14 cellular contexts compared by ENCODE assay signal in the genomic region with DNA sequence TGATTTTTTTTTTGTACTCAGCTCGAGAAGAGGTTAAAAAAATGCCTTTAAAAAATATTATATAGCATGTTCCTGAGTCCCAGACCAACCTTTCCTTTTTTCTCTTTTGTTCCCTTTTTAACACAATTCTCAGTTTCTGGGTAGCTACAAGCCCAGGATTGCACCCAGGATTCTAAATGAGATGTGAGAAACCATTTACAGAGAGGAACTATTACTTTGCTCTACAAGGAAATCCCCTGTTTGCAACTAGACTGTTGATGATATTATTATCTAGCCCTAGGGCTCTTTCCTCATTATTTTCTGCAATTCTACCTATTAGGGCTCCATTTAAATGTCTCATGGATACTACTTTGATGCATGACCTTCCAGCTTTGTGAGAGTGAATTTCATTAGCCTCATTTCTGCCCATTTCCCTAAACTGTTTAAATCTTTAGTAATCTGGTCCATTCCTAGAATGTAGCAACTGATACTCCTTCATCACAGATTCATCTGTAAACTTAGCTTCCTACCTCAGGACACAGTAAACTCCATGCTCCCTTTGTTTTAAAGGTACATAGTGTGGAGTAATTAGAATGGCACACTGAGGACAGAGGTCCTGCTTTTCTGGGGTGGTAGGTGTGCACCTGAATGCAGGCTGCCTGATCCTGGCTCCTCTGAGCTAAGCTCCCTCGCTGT. TPM values are rescaled to one million over a fixed set of nuclear protein-coding genes. Genes with fewer than 3 reads are reported as not detected.
DNase-seq lines count a peak whose midpoint lies in the region; ATAC-seq and TF ChIP-seq lines count a peak whose summit lies in the region.
"Had no signal": no experiment of that assay in that cellular context is flagged by ENCODE, and none has a peak within 500 bp of the region (broad histone marks: within the 10 kb centered on the region; RNA-seq: fewer than 3 reads in every experiment).

No MANE protein-coding gene starts in this region.

- no peaks in the 10 kb centered on the region for H3K36me3 Mint-ChIP-seq in activated CD8-positive, alpha-beta memory T cell treated with anti-CD3 and anti-CD28 coated beads, Interleukin-2, amount 10 ng/mL, durations not matched to agents 7 days and 5 days
- no peaks in the 10 kb centered on the region for H3K36me3 Mint-ChIP-seq in activated T-helper 1 cell treated with anti-CD3 and anti-CD28 coated beads, Interleukin-12 subunit alpha, Interleukin-12 subunit beta, Interleukin-2, Interleukin-4 antibody, amounts not matched to agents 30 ng/mL and 10 ng/mL and 1 ng/mL, durations not matched to agents 14 hours and 24 hours and 36 hours (ENCODE audit: low read depth)
- no peaks in the 10 kb centered on the region for H3K36me3 Mint-ChIP-seq in stimulated activated memory B cell treated with anti-CD40 and anti-IgM and Interleukin-4, amounts not matched to agents 10 μg/mL and 1 μg/mL and 100 μg/mL, for 72 hours
- H3K36me3 Mint-ChIP-seq: WTC11 had no signal

- no peaks in the 10 kb centered on the region for H3K9me3 Mint-ChIP-seq in activated CD8-positive, alpha-beta memory T cell treated with anti-CD3 and anti-CD28 coated beads, Interleukin-2, amount 10 ng/mL, durations not matched to agents 7 days and 5 days (ENCODE audit: low read depth)
- H3K9me3 Mint-ChIP-seq in activated T-helper 1 cell treated with anti-CD3 and anti-CD28 coated beads, Interleukin-12 subunit alpha, Interleukin-12 subunit beta, Interleukin-2, Interleukin-4 antibody, amounts not matched to agents 30 ng/mL and 10 ng/mL and 1 ng/mL, durations not matched to agents 14 hours and 24 hours and 36 hours = no peaks in the 10 kb centered on the region
- no peaks in the 10 kb centered on the region for H3K9me3 Mint-ChIP-seq in stimulated activated memory B cell treated with anti-CD40 and anti-IgM and Interleukin-4, amounts not matched to agents 10 μg/mL and 1 μg/mL and 100 μg/mL, for 72 hours
- H3K9me3 Mint-ChIP-seq: WTC11 had no signal

- H3K36me3 ChIP-seq in aorta (ENCODE audit: control insufficient read depth in 1 of 2, insufficient read depth in 2 of 2, low read length in 1 of 2) = no peaks in the 10 kb centered on the region

- no peaks in the 10 kb centered on the region for H3K9me3 ChIP-seq in aorta (ENCODE audit: control insufficient read depth, low read length)

- no peak overlapping the region for H3K4me3 ChIP-seq in aorta (ENCODE audit: low read length in 2 of 2)

- intact Hi-C loops in activated T-helper 1 cell treated with anti-CD3 and anti-CD28 coated beads, Interleukin-12 subunit alpha, Interleukin-12 subunit beta, Interleukin-2, Interleukin-4 antibody, amounts not matched to agents 30 ng/mL and 10 ng/mL and 1 ng/mL, durations not matched to agents 14 hours and 24 hours and 36 hours (cut with micrococcal nuclease) = loop anchor here (1.0 to 10.0 kb wide), 8 partner anchors 26 to 2003 kb away; a partner anchor contains a TSS
- intact Hi-C loops in posterior vena cava (cut with DNase I) = loop anchor here (5.0 to 10.0 kb wide), 2 partner anchors 175 to 177 kb away; no protein-coding TSS in a partner anchor
- intact Hi-C loops in aorta (cut with DNase I) = loop anchor here (10.0 kb wide), 2 partner anchors 207 to 487 kb away; a partner anchor contains a TSS

- H3K27ac Mint-ChIP-seq in activated CD8-positive, alpha-beta memory T cell treated with anti-CD3 and anti-CD28 coated beads, Interleukin-2, amount 10 ng/mL, durations not matched to agents 7 days and 5 days = peak overlapping the region; percentile 80
- peak overlapping the region; percentile 42 for H3K27ac Mint-ChIP-seq in activated T-helper 1 cell treated with anti-CD3 and anti-CD28 coated beads, Interleukin-12 subunit alpha, Interleukin-12 subunit beta, Interleukin-2, Interleukin-4 antibody, amounts not matched to agents 30 ng/mL and 10 ng/mL and 1 ng/mL, durations not matched to agents 14 hours and 24 hours and 36 hours
- H3K27ac Mint-ChIP-seq in stimulated activated memory B cell treated with anti-CD40 and anti-IgM and Interleukin-4, amounts not matched to agents 10 μg/mL and 1 μg/mL and 100 μg/mL, for 72 hours = peak overlapping the region; percentile 28
- H3K27ac Mint-ChIP-seq: WTC11 had no signal

- WGBS in aorta, 2 donors = 85 to 91% methylated on average over 2 of the region's 2 CpGs

- no peak for DNase-seq in activated CD8-positive, alpha-beta memory T cell treated with anti-CD3 and anti-CD28 coated beads, Interleukin-2, amount 10 ng/mL, durations not matched to agents 7 days and 5 days
- DNase-seq in activated CD8-positive, alpha-beta memory T cell treated with anti-CD3 and anti-CD28 coated beads, Interleukin-2, amount 50 U/mL, for 4 hours = no peak
- DNase-seq in activated T-helper 1 cell treated with anti-CD3 and anti-CD28 coated beads, Interleukin-12 subunit alpha, Interleukin-12 subunit beta, Interleukin-2, Interleukin-4 antibody, amounts not matched to agents 30 ng/mL and 10 ng/mL and 1 ng/mL, durations not matched to agents 14 hours and 24 hours and 36 hours (ENCODE audit: low spot score) = no peak
- DNase-seq in posterior vena cava (ENCODE audit: low spot score) (no peak), aorta (no peak), erythroblast (lab: John Stamatoyannopoulos, UW) (no peak)
- DNase-seq: caudate nucleus, IMR-90, NCI-H187, NCI-H526, SHP77 had no signal

- H3K4me1 ChIP-seq in aorta (ENCODE audit: control insufficient read depth in 1 of 2, insufficient read depth in 2 of 2, low read length in 2 of 2) = no peaks in the 10 kb centered on the region

- CTCF ChIA-PET in activated CD8-positive, alpha-beta memory T cell treated with anti-CD3 and anti-CD28 coated beads, Interleukin-2, amount 10 ng/mL, durations not matched to agents 7 days and 5 days (lab: Charles Lee) = interaction anchor here (1.0 to 2.7 kb wide), 6 partner anchors 24 to 175 kb away, joined by 4 to 15 read pairs (median 6); a partner anchor contains a TSS

- H3K27me3 ChIP-seq in aorta (ENCODE audit: control insufficient read depth in 1 of 2, insufficient read depth in 2 of 2, low read length in 1 of 2) = no peaks in the 10 kb centered on the region

- H3K27ac ChIP-seq in aorta (ENCODE audit: low read depth in 1 of 2, low read length in 2 of 2) = no peak overlapping the region

- peak overlapping the region; percentile 44 for H3K4me3 Mint-ChIP-seq in activated CD8-positive, alpha-beta memory T cell treated with anti-CD3 and anti-CD28 coated beads, Interleukin-2, amount 10 ng/mL, durations not matched to agents 7 days and 5 days
- H3K4me3 Mint-ChIP-seq in activated T-helper 1 cell treated with anti-CD3 and anti-CD28 coated beads, Interleukin-12 subunit alpha, Interleukin-12 subunit beta, Interleukin-2, Interleukin-4 antibody, amounts not matched to agents 30 ng/mL and 10 ng/mL and 1 ng/mL, durations not matched to agents 14 hours and 24 hours and 36 hours = peak overlapping the region; percentile 32
- peak overlapping the region; percentile 45 for H3K4me3 Mint-ChIP-seq in stimulated activated memory B cell treated with anti-CD40 and anti-IgM and Interleukin-4, amounts not matched to agents 10 μg/mL and 1 μg/mL and 100 μg/mL, for 72 hours
- H3K4me3 Mint-ChIP-seq: WTC11 had no signal

- peaks cover 47% of the 10 kb centered on the region for H3K4me1 Mint-ChIP-seq in activated CD8-positive, alpha-beta memory T cell treated with anti-CD3 and anti-CD28 coated beads, Interleukin-2, amount 10 ng/mL, durations not matched to agents 7 days and 5 days
- peaks cover 45% of the 10 kb centered on the region for H3K4me1 Mint-ChIP-seq in activated T-helper 1 cell treated with anti-CD3 and anti-CD28 coated beads, Interleukin-12 subunit alpha, Interleukin-12 subunit beta, Interleukin-2, Interleukin-4 antibody, amounts not matched to agents 30 ng/mL and 10 ng/mL and 1 ng/mL, durations not matched to agents 14 hours and 24 hours and 36 hours (ENCODE audit: low read depth)
- H3K4me1 Mint-ChIP-seq in stimulated activated memory B cell treated with anti-CD40 and anti-IgM and Interleukin-4, amounts not matched to agents 10 μg/mL and 1 μg/mL and 100 μg/mL, for 72 hours = peaks cover 29% of the 10 kb centered on the region

- no peak for ATAC-seq in activated CD8-positive, alpha-beta memory T cell treated with anti-CD3 and anti-CD28 coated beads, Interleukin-2, amount 10 ng/mL, durations not matched to agents 7 days and 5 days
- ATAC-seq in HG03060 (IDR thresholded peaks at IDR 0.05; ENCODE audit: low read depth, unreplicated experiment) (peak; percentile 15), aorta (ENCODE audit: low FRiP score) (no peak)
- ATAC-seq in stimulated activated memory B cell treated with anti-CD40 and anti-IgM and Interleukin-4, amounts not matched to agents 10 μg/mL and 1 μg/mL and 100 μg/mL, for 72 hours = peak; percentile 71
- ATAC-seq: WTC11 had no signal

- no peak for TF ChIP-seq POLR2A in erythroblast (IDR thresholded peaks at IDR 0.05; ENCODE audit: low read length)

- peaks cover 9% of the 10 kb centered on the region for H3K27me3 Mint-ChIP-seq in activated CD8-positive, alpha-beta memory T cell treated with anti-CD3 and anti-CD28 coated beads, Interleukin-2, amount 10 ng/mL, durations not matched to agents 7 days and 5 days
- H3K27me3 Mint-ChIP-seq in activated T-helper 1 cell treated with anti-CD3 and anti-CD28 coated beads, Interleukin-12 subunit alpha, Interleukin-12 subunit beta, Interleukin-2, Interleukin-4 antibody, amounts not matched to agents 30 ng/mL and 10 ng/mL and 1 ng/mL, durations not matched to agents 14 hours and 24 hours and 36 hours (ENCODE audit: insufficient read depth) = no peaks in the 10 kb centered on the region
- no peaks in the 10 kb centered on the region for H3K27me3 Mint-ChIP-seq in stimulated activated memory B cell treated with anti-CD40 and anti-IgM and Interleukin-4, amounts not matched to agents 10 μg/mL and 1 μg/mL and 100 μg/mL, for 72 hours

RNA-seq across cellular contexts. Expression of a gene that starts 7.1 kb away (rescaled TPM):
- 10 to 100 TPM; 30.8 TPM for total RNA-seq in activated CD8-positive, alpha-beta memory T cell treated with anti-CD3 and anti-CD28 coated beads, Interleukin-2, amount 10 ng/mL, durations not matched to agents 7 days and 5 days
- 11.5 and 12.5 TPM in 2 replicates for total RNA-seq in activated T-helper 1 cell treated with anti-CD3 and anti-CD28 coated beads, Interleukin-12 subunit alpha, Interleukin-12 subunit beta, Interleukin-2, Interleukin-4 antibody, amounts not matched to agents 30 ng/mL and 10 ng/mL and 1 ng/mL, durations not matched to agents 14 hours and 24 hours and 36 hours
- total RNA-seq in posterior vena cava (under 1 TPM; 0.14 to 0.32 TPM), aorta (under 1 TPM; 0.23 to 0.60 TPM)
- polyA plus RNA-seq in aorta = under 1 TPM; 0.13 TPM

RNA-seq across cellular contexts. Expression of a gene that starts 42.0 kb away (rescaled TPM):
- 10 to 100 TPM; 33.6 to 35.9 TPM for total RNA-seq in activated CD8-positive, alpha-beta memory T cell treated with anti-CD3 and anti-CD28 coated beads, Interleukin-2, amount 10 ng/mL, durations not matched to agents 7 days and 5 days
- 13.8 and 14.4 TPM in 2 replicates for total RNA-seq in activated T-helper 1 cell treated with anti-CD3 and anti-CD28 coated beads, Interleukin-12 subunit alpha, Interleukin-12 subunit beta, Interleukin-2, Interleukin-4 antibody, amounts not matched to agents 30 ng/mL and 10 ng/mL and 1 ng/mL, durations not matched to agents 14 hours and 24 hours and 36 hours
- 10 to 100 TPM; 27.1 to 27.6 TPM for total RNA-seq in posterior vena cava
- total RNA-seq in aorta = 10 to 100 TPM; 22.9 to 28.7 TPM
- 10 to 100 TPM; 20.9 to 23.3 TPM for polyA plus RNA-seq in aorta

Comparison
In these comparisons a context has a peak if more than half of its experiments do, and no peak if none do; other contexts are left out.
1. ATAC-seq: peak in HG03060 (single experiment) and stimulated activated memory B cell treated with anti-CD40 and anti-IgM and Interleukin-4, amounts not matched to agents 10 μg/mL and 1 μg/mL and 100 μg/mL, for 72 hours (single experiment); none in activated CD8-positive, alpha-beta memory T cell treated with anti-CD3 and anti-CD28 coated beads, Interleukin-2, amount 10 ng/mL, durations not matched to agents 7 days and 5 days (single experiment) and aorta (single experiment).
2. H3K27ac Mint-ChIP-seq: peak in every context shown above with its lines; median percentile 80 in activated CD8-positive, alpha-beta memory T cell treated with anti-CD3 and anti-CD28 coated beads, Interleukin-2, amount 10 ng/mL, durations not matched to agents 7 days and 5 days; 42 in activated T-helper 1 cell treated with anti-CD3 and anti-CD28 coated beads, Interleukin-12 subunit alpha, Interleukin-12 subunit beta, Interleukin-2, Interleukin-4 antibody, amounts not matched to agents 30 ng/mL and 10 ng/mL and 1 ng/mL, durations not matched to agents 14 hours and 24 hours and 36 hours; 28 in stimulated activated memory B cell treated with anti-CD40 and anti-IgM and Interleukin-4, amounts not matched to agents 10 μg/mL and 1 μg/mL and 100 μg/mL, for 72 hours.
3. Peak in every context shown above with its lines, with median percentiles within 50 percentile points of each other: H3K4me3 Mint-ChIP-seq.